Comparison of ENCODE assay signal across 9 cellular contexts in the genomic region with DNA sequence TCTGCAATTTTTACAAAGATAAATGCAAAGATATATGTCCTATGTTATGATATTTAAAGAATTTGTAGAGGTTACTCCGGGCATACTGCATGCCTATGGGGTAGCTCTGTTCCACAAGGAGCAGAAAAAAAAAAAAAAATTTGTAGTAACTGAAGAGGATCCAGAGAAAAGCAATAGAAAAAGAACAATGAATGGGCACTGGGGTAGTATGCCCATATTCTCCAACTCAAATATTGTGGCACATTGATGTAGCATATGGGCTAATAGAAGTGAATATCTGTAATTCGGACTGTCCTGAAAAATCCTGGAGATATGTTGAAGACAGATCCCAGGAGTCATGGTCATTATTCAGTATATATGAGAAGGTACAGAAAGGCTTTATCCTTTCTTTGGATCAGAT. TPM values are rescaled to one million over a fixed set of nuclear protein-coding genes. Genes with fewer than 3 reads are reported as not detected.
DNase-seq lines count a peak whose midpoint lies in the region; ATAC-seq and TF ChIP-seq lines count a peak whose summit lies in the region.
"Had no signal": no experiment of that assay in that cellular context is flagged by ENCODE, and none has a peak within 500 bp of the region (broad histone marks: within the 10 kb centered on the region; RNA-seq: fewer than 3 reads in every experiment).

No MANE protein-coding gene starts in this region.

- peaks cover 2% of the 10 kb centered on the region for H3K27me3 ChIP-seq in layer of hippocampus (ENCODE audit: control insufficient read depth, insufficient read depth, low read length)

- DNase-seq in activated T-cell treated with anti-CD3 and anti-CD28 coated beads, Interleukin-2, amount 50 U/mL, for 4 hours: no peak
- DNase-seq in activated T-cell treated with anti-CD3 and anti-CD28 coated beads, Interleukin-2, amount 50 U/mL, for 48 hours: no peak
- no peak for DNase-seq in substantia nigra (lab: John Stamatoyannopoulos, UW)
- no peak for DNase-seq in AG20443 (ENCODE audit: low spot score)
- no peak for DNase-seq in GM20000 (ENCODE audit: low spot score)
- DNase-seq: RPMI8226 had no signal

- peak overlapping the region; percentile 83 for H3K27ac Mint-ChIP-seq in activated T-helper 17 cell treated with anti-CD3 and anti-CD28 coated beads, Interleukin-2, amount 50 U/mL, for 72 hours

- H3K4me3 Mint-ChIP-seq in activated T-cell treated with anti-CD3 and anti-CD28 coated beads, Interleukin-2, amount 50 U/mL, for 4 hours: peak overlapping the region; percentile 84
- H3K4me3 Mint-ChIP-seq in activated T-helper 17 cell treated with anti-CD3 and anti-CD28 coated beads, Interleukin-2, amount 50 U/mL, for 72 hours: peak overlapping the region; percentile 93

- TF ChIP-seq CTCF in GM20000 (IDR thresholded peaks at IDR 0.05; ENCODE audit: extremely low read depth, missing control alignments): no peak

- peak overlapping the region; percentile 97 for H3K27ac ChIP-seq in layer of hippocampus (ENCODE audit: low read depth, low read length)
- H3K27ac ChIP-seq in substantia nigra (ENCODE audit: low read depth, low read length, poor library complexity, severe bottlenecking): peak overlapping the region; percentile 96

- H3K4me1 Mint-ChIP-seq in activated T-cell treated with anti-CD3 and anti-CD28 coated beads, Interleukin-2, amount 50 U/mL, for 4 hours (ENCODE audit: low read depth): peaks cover 33% of the 10 kb centered on the region
- H3K4me1 Mint-ChIP-seq in activated T-helper 17 cell treated with anti-CD3 and anti-CD28 coated beads, Interleukin-2, amount 50 U/mL, for 72 hours: peaks cover 14% of the 10 kb centered on the region

- no peaks in the 10 kb centered on the region for H3K27me3 Mint-ChIP-seq in activated T-cell treated with anti-CD3 and anti-CD28 coated beads, Interleukin-2, amount 50 U/mL, for 4 hours (ENCODE audit: low read depth)
- no peaks in the 10 kb centered on the region for H3K27me3 Mint-ChIP-seq in activated T-helper 17 cell treated with anti-CD3 and anti-CD28 coated beads, Interleukin-2, amount 50 U/mL, for 72 hours

- ATAC-seq in activated T-cell treated with anti-CD3 and anti-CD28 coated beads, Interleukin-2, amount 50 U/mL, for 4 hours: no peak
- no peak for ATAC-seq in activated T-helper 17 cell treated with anti-CD3 and anti-CD28 coated beads, Interleukin-2, amount 50 U/mL, for 72 hours (replicated peaks)
- ATAC-seq in GM21717 (IDR thresholded peaks at IDR 0.05; ENCODE audit: unreplicated experiment): no peak

- no peaks in the 10 kb centered on the region for H3K9me3 Mint-ChIP-seq in activated T-cell treated with anti-CD3 and anti-CD28 coated beads, Interleukin-2, amount 50 U/mL, for 4 hours
- no peaks in the 10 kb centered on the region for H3K9me3 Mint-ChIP-seq in activated T-helper 17 cell treated with anti-CD3 and anti-CD28 coated beads, Interleukin-2, amount 50 U/mL, for 72 hours

- peaks cover 13% of the 10 kb centered on the region for H3K36me3 Mint-ChIP-seq in activated T-cell treated with anti-CD3 and anti-CD28 coated beads, Interleukin-2, amount 50 U/mL, for 4 hours (ENCODE audit: insufficient read depth)
- peaks cover 31% of the 10 kb centered on the region for H3K36me3 Mint-ChIP-seq in activated T-helper 17 cell treated with anti-CD3 and anti-CD28 coated beads, Interleukin-2, amount 50 U/mL, for 72 hours (ENCODE audit: low read depth)

RNA-seq across cellular contexts. Expression of gene AKIRIN1, which starts 1.1 kb away (rescaled TPM):
- 100 to 1,000 TPM in 1 of 3 donors, 10 to 100 TPM in 2; 89.5 to 108 (median 97.3) TPM for total RNA-seq in activated T-cell treated with anti-CD3 and anti-CD28 coated beads, Interleukin-2, amount 50 U/mL, for 4 hours
- 10 to 100 TPM; 52.2 to 54.1 TPM for total RNA-seq in activated T-helper 17 cell treated with anti-CD3 and anti-CD28 coated beads, Interleukin-2, amount 50 U/mL, for 72 hours

RNA-seq across cellular contexts. Expression of gene NDUFS5, which starts 36.2 kb away (rescaled TPM):
- total RNA-seq in activated T-cell treated with anti-CD3 and anti-CD28 coated beads, Interleukin-2, amount 50 U/mL, for 4 hours: 100 to 1,000 TPM; 161 to 226 (median 205) TPM
- 100 to 1,000 TPM; 114 to 199 TPM for total RNA-seq in activated T-helper 17 cell treated with anti-CD3 and anti-CD28 coated beads, Interleukin-2, amount 50 U/mL, for 72 hours

RNA-seq across cellular contexts. Expression of gene RHBDL2, which starts 48.3 kb away (rescaled TPM):
- not detected for total RNA-seq in activated T-cell treated with anti-CD3 and anti-CD28 coated beads, Interleukin-2, amount 50 U/mL, for 4 hours
- not detected for total RNA-seq in activated T-helper 17 cell treated with anti-CD3 and anti-CD28 coated beads, Interleukin-2, amount 50 U/mL, for 72 hours
